ENCODE assay signal across 1 cellular context in genomic region chr12:32445356-32445755, GRCh38.
TF ChIP-seq lines count a peak whose summit lies in the region.

No MANE protein-coding gene starts in this region.

TF ChIP-seq in A549, 52 proteins besides CTCF, POLR2A, EP300 and RAD21 (continued from another document):
- TF ChIP-seq USF2 (IDR thresholded peaks at IDR 0.05) (no peak), JUNB (IDR thresholded peaks at IDR 0.05) (no peak)
